In genomic region chr5:95283761-95284511, GRCh38 we compare ENCODE assay signal across 8 cellular contexts. TPM values are rescaled to one million over a fixed set of nuclear protein-coding genes. Genes with fewer than 3 reads are reported as not detected.
DNase-seq lines count a peak whose midpoint lies in the region; ATAC-seq, FAIRE-seq and TF ChIP-seq lines count a peak whose summit lies in the region.

No MANE protein-coding gene starts in this region.

- peak overlapping the region; percentile 34; the same call in 1 of the 2 replicates for H3K4me2 ChIP-seq in OCI-LY1 (ENCODE audit: low read length)

- H3K4me1 Mint-ChIP-seq in brain: peaks cover 13% of the 10 kb centered on the region

- intact Hi-C loops in kidney (cut with DNase I): no loop called here

- H2AFZ ChIP-seq in OCI-LY1 (ENCODE audit: low read length): no peak overlapping the region

- no peak for FAIRE-seq in kidney (lab: Jason Lieb, UNC)

- H3K9ac ChIP-seq in OCI-LY1 (ENCODE audit: low read length) (no peak overlapping the region), kidney (ENCODE audit: low read length in 2 of 2) (no peak overlapping the region)

- DNase-seq in BE2C (peak; percentile 32), GM13977 (ENCODE audit: low spot score) (peak; percentile 64), kidney (peak; percentile 79), globus pallidus (ENCODE audit: low spot score) (no peak)
- peak; percentile 8 for DNase-seq in stimulated activated CD4-positive, alpha-beta T cell treated with anti-CD3 and anti-CD28 coated beads, Interleukin-4, amount 100 ng/mL, for 1 hour

- H3K79me2 ChIP-seq in OCI-LY1 (ENCODE audit: insufficient read depth, low read length): no peaks in the 10 kb centered on the region

- no peaks in the 10 kb centered on the region for H3F3A ChIP-seq in OCI-LY1 (ENCODE audit: insufficient read depth, low read length)

- no peak overlapping the region for H3K27ac ChIP-seq in OCI-LY1 (ENCODE audit: low read depth, low read length, poor library complexity, severe bottlenecking)
- no peak overlapping the region for H3K27ac ChIP-seq in kidney (ENCODE audit: low read depth in 2 of 2, low read length in 2 of 2)

- peak; percentile 49 for ATAC-seq in HG03064 (IDR thresholded peaks at IDR 0.05; ENCODE audit: low read depth, unreplicated experiment)

- H4K20me1 ChIP-seq in OCI-LY1 (ENCODE audit: insufficient read depth, low read length): no peaks in the 10 kb centered on the region

- no peaks in the 10 kb centered on the region for H3K9me2 ChIP-seq in OCI-LY1 (ENCODE audit: low read depth, low read length)

- H3K9me3 Mint-ChIP-seq in brain: peaks cover 0 to 3% (median 0%) of the 10 kb centered on the region in 5 experiments

- no peaks in the 10 kb centered on the region for H3K4me1 ChIP-seq in BE2C
- H3K4me1 ChIP-seq in OCI-LY1 (ENCODE audit: insufficient read depth, low read length, severe bottlenecking): no peaks in the 10 kb centered on the region
- H3K4me1 ChIP-seq in kidney (ENCODE audit: control insufficient read depth in 1 of 2, insufficient read depth in 1 of 2, low read depth in 1 of 2, low read length in 2 of 2): peaks cover 4 to 5% of the 10 kb centered on the region in 2 donors

- no peaks in the 10 kb centered on the region for H3K36me3 Mint-ChIP-seq in brain

- H3K4me3 ChIP-seq in BE2C (ENCODE audit: low read depth, low read length) (peak overlapping the region; percentile 52), OCI-LY1 (ENCODE audit: low read depth, low read length, poor library complexity, severe bottlenecking) (peak overlapping the region; percentile 40), kidney (ENCODE audit: low read length in 2 of 2) (peak overlapping the region; percentile 29 to 53)

- H3K36me3 ChIP-seq in BE2C (no peaks in the 10 kb centered on the region), OCI-LY1 (ENCODE audit: insufficient read depth, low read length) (no peaks in the 10 kb centered on the region), kidney (ENCODE audit: control insufficient read depth in 1 of 2, insufficient read depth in 2 of 2, low read length in 2 of 2) (no peaks in the 10 kb centered on the region)

- H3K27me3 Mint-ChIP-seq in brain: peaks cover 67% of the 10 kb centered on the region

- peak overlapping the region; percentile 44 to 92 (median 87) for H3K4me3 Mint-ChIP-seq in brain

- peaks cover 79% of the 10 kb centered on the region for H3K27me3 ChIP-seq in BE2C
- H3K27me3 ChIP-seq in OCI-LY1 (ENCODE audit: insufficient read depth, low read length): no peaks in the 10 kb centered on the region

- in situ Hi-C loops in GM13977 (cut with MboI; ENCODE audit: low pct_unique_long_range_greater_than_20kb, low sequenced_read_pairs, unreplicated experiment): no loop called here

- H3K27ac Mint-ChIP-seq in brain: no peak overlapping the region

- no peaks in the 10 kb centered on the region for H3K9me3 ChIP-seq in BE2C
- H3K9me3 ChIP-seq in OCI-LY1 (ENCODE audit: low read length): no peaks in the 10 kb centered on the region
- no peaks in the 10 kb centered on the region for H3K9me3 ChIP-seq in kidney (ENCODE audit: control insufficient read depth in 1 of 2, low read length in 2 of 2)

- peak; percentile 53 for TF ChIP-seq CTCF in BE2C (IDR thresholded peaks at IDR 0.05; ENCODE audit: low read depth, low read length)
- peak; percentile 57 for TF ChIP-seq CTCF in GM13977 (IDR thresholded peaks at IDR 0.05; ENCODE audit: extremely low read depth, insufficient read depth, missing control alignments)
- TF ChIP-seq CTCF in OCI-LY1 (IDR thresholded peaks at IDR 0.05; ENCODE audit: low read length): no peak; the same call in 1 of the 2 replicates
- TF ChIP-seq CTCF in brain (conservative IDR thresholded peaks at IDR 0.05): peak; percentile 53 to 68
- TF ChIP-seq CTCF in kidney (IDR thresholded peaks at IDR 0.05; ENCODE audit: borderline replicate concordance, extremely low read depth, insufficient read depth): no peak

RNA-seq across cellular contexts. Expression of gene MCTP1, which starts 1.0 kb away (rescaled TPM):
- 1.2 TPM for polyA plus RNA-seq in BE2C (2012; ENCODE audit: insufficient read depth, insufficient read length, low read depth)
- polyA plus RNA-seq in brain (ENCODE audit: insufficient read depth, low read depth, low replicate concordance) (1.6 TPM), kidney (ENCODE audit: insufficient read depth, low read depth, low replicate concordance) (1.4 TPM)
- total RNA-seq in kidney: 19.3 TPM

Comparison
In these comparisons a context has a peak if more than half of its experiments do, and no peak if none do; other contexts are left out.
1. CTCF ChIP-seq: peak in BE2C (single experiment), GM13977 (single experiment) and brain (2 of 2); none in OCI-LY1 (single experiment) and kidney (single experiment).
2. Peak in every context shown above with its lines, with median percentiles within 50 percentile points of each other: H3K4me3 ChIP-seq.